Comparison of ENCODE assay signal across 8 cellular contexts in the genomic region with DNA sequence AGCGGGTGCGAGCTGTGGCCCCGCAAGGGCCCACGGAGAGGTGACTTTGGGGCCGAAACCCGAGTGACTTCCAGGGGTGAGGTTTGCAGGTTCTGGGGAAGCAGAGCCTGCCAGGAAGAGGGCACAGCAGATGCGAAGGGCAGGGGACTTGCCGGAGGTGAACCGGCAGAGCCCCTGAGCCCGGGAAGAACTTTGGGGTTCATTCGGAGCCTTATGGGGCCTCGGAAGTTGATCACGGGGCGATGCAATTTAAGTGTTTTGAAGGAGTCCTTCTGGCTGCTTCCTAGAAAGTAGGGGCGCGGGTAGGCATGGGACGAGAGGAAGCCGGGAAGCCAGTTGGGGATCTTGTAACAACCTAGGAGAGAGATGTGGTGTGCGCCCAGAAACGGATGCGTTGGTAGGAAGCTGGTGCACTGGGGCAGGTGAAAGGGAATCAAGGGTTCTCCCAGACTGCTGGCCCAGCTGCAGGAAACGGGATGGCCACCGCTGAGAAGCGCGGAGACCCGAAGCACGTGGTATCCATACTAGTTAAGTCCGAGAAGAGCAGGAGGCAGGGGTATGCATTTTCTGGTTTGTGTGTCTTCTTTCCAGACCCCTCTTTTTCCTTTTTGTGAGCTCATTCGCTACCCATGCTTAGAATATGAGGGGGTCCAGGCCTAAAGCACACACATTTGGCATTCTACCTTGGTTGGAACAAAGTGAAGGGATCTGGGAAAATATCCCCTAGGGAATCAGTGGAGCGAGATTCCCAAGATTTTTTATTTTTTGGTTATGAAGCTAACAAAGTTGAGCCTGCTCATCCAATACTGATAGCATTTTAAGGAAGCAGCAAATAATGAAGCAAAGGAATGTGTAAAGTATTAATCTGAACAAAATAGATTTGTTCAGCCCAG. TPM values are rescaled to one million over a fixed set of nuclear protein-coding genes. Genes with fewer than 3 reads are reported as not detected.
A peak's percentile ranks its signal among the peaks of the same experiment; 100 is the strongest.
DNase-seq lines count a peak whose midpoint lies in the region; ATAC-seq, FAIRE-seq and TF ChIP-seq lines count a peak whose summit lies in the region.

No MANE protein-coding gene starts in this region.

- H3K4me1 ChIP-seq in gastroesophageal sphincter (peaks cover 0 to 28% (median 4%) of the 10 kb centered on the region in 3 donors), trophoblast cell (ENCODE audit: control insufficient read depth in 1 of 2, insufficient read depth in 2 of 2, low read length in 2 of 2) (peaks cover 0 to 8% of the 10 kb centered on the region in 2 experiments)

- peak overlapping the region; percentile 65 for H3K4ac ChIP-seq in trophoblast cell (ENCODE audit: low read depth, low read length)

- H2BK5ac ChIP-seq in trophoblast cell (ENCODE audit: low read depth, low read length, poor library complexity), result peak overlapping the region; percentile 47

- peak; percentile 9 for FAIRE-seq in GM12891 (lab: Jason Lieb, UNC)

- peak overlapping the region; percentile 81 for H3K4me3 ChIP-seq in AG04449 (ENCODE audit: low read depth, low read length)
- H3K4me3 ChIP-seq in gastroesophageal sphincter, result peak overlapping the region; percentile 47 to 93
- peak overlapping the region; percentile 79 for H3K4me3 ChIP-seq in trophoblast cell (ENCODE audit: low read depth, low read length)

- POLR2A ChIA-PET in AG04449 (lab: Yijun Ruan, JAX), result interaction anchor here (0.5 to 1.2 kb wide), 5 partner anchors 10 to 227 kb away, joined by 3 to 7 read pairs (median 3); no protein-coding TSS in a partner anchor

- H3K14ac ChIP-seq in trophoblast cell (ENCODE audit: low read length), result peak overlapping the region; percentile 66

- H2BK120ac ChIP-seq in trophoblast cell (ENCODE audit: insufficient read depth, low read length, poor library complexity), result peak overlapping the region; percentile 54

- H3K79me2 ChIP-seq in trophoblast cell (ENCODE audit: control insufficient read depth, insufficient read depth, low read length, poor library complexity), result peaks cover 6% of the 10 kb centered on the region

- H3K9ac ChIP-seq in trophoblast cell (ENCODE audit: low read length), result peak overlapping the region; percentile 34

- peak overlapping the region; percentile 24 for H2AK5ac ChIP-seq in trophoblast cell (ENCODE audit: low read length)

- TF ChIP-seq EP300 in gastroesophageal sphincter (IDR thresholded peaks at IDR 0.05), result no peak

- H3K79me1 ChIP-seq in trophoblast cell (ENCODE audit: low read length), result peaks cover 9% of the 10 kb centered on the region

- H4K8ac ChIP-seq in trophoblast cell (ENCODE audit: low read depth, low read length), result peak overlapping the region; percentile 83

- TF ChIP-seq POLR2A in GM12891 (IDR thresholded peaks at IDR 0.05; ENCODE audit: low read depth, low read length), result no peak; the same call in 1 of the 2 replicates
- TF ChIP-seq POLR2A in gastroesophageal sphincter (IDR thresholded peaks at IDR 0.05), result no peak

- ATAC-seq in HG02981 (IDR thresholded peaks at IDR 0.05; ENCODE audit: unreplicated experiment) (peak; percentile 23), gastroesophageal sphincter (no peak)

- H3K18ac ChIP-seq in trophoblast cell (ENCODE audit: low read length), result peak overlapping the region; percentile 84

- TF ChIP-seq CTCF in AG04449 (IDR thresholded peaks at IDR 0.05; ENCODE audit: insufficient read depth, low read length, missing control alignments), result no peak
- no peak for TF ChIP-seq CTCF in gastroesophageal sphincter (IDR thresholded peaks at IDR 0.05)

- no peak overlapping the region for H3K23ac ChIP-seq in trophoblast cell (ENCODE audit: low read length)

- peaks cover 0 to 21% of the 10 kb centered on the region in 2 donors for H3K36me3 ChIP-seq in gastroesophageal sphincter
- peaks cover 3 to 6% of the 10 kb centered on the region in 2 experiments for H3K36me3 ChIP-seq in trophoblast cell (ENCODE audit: control insufficient read depth in 1 of 2, insufficient read depth in 2 of 2, low read length in 2 of 2)

- peak overlapping the region; percentile 76 for H3K4me2 ChIP-seq in trophoblast cell (ENCODE audit: low read length)

- H3K9me3 ChIP-seq in gastroesophageal sphincter (no peaks in the 10 kb centered on the region), trophoblast cell (ENCODE audit: insufficient read depth, low read depth, low read length) (peaks cover 3% of the 10 kb centered on the region)

- CTCF ChIA-PET in AG04449 (lab: Yijun Ruan, JAX), result interaction anchor here (0.8 to 2.0 kb wide), 4 partner anchors 11 to 548 kb away, joined by 3 to 8 read pairs (median 4); no protein-coding TSS in a partner anchor

- peak overlapping the region; percentile 25 for H4K91ac ChIP-seq in trophoblast cell (ENCODE audit: low read depth, low read length)

- DNase-seq in AG04449 (ENCODE audit: low read depth, low spot score), result no peak
- peak; percentile 27 for DNase-seq in GM12891 (ENCODE audit: insufficient read length, low spot score)
- peak; percentile 68 for DNase-seq in NCI-H748 (lab: John Stamatoyannopoulos, UW; ENCODE audit: unreplicated experiment)
- peak; percentile 11 for DNase-seq in activated T-helper 1 cell treated with Interleukin-2 at 50 U/mL for 16 hours (ENCODE audit: low read depth)
- peak in 1 of 2 donors; percentile 8 for DNase-seq in trophoblast cell
- no peak for DNase-seq in putamen (ENCODE audit: low spot score)

- 3 to 5% methylated on average over 19 to 22 of the region's 30 CpGs for WGBS in gastroesophageal sphincter (ENCODE audit: low coverage in 1 of 2), 2 donors
- WGBS in trophoblast cell (ENCODE audit: extremely low coverage, insufficient coverage, insufficient read length), result no CpG with 5 or more reads among the region's 30 CpGs

- no peak overlapping the region for H2BK12ac ChIP-seq in trophoblast cell (ENCODE audit: low read length)

- peak overlapping the region; percentile 89 for H2AFZ ChIP-seq in trophoblast cell (ENCODE audit: insufficient read depth, low read length, poor library complexity)

- H4K12ac ChIP-seq in trophoblast cell (ENCODE audit: low read depth, low read length), result no peak overlapping the region

- H3K27me3 ChIP-seq in gastroesophageal sphincter, result no peaks in the 10 kb centered on the region
- no peaks in the 10 kb centered on the region for H3K27me3 ChIP-seq in trophoblast cell (ENCODE audit: insufficient read depth, low read length)

- H3K27ac ChIP-seq in gastroesophageal sphincter (peak overlapping the region; percentile 2 to 94 (median 92)), trophoblast cell (ENCODE audit: low read depth, low read length) (no peak overlapping the region)

TF ChIP-seq in GM12891, 5 proteins besides CTCF, POLR2A, EP300 and RAD21:
- no peak for TF ChIP-seq POU2F2 (IDR thresholded peaks at IDR 0.05; ENCODE audit: low read depth, low read length)
- no peak for TF ChIP-seq TAF1 (IDR thresholded peaks at IDR 0.05; ENCODE audit: low read depth, low read length)
- TF ChIP-seq PAX5 (IDR thresholded peaks at IDR 0.05; ENCODE audit: insufficient read depth, low read length, severe bottlenecking), result no peak
- no peak for TF ChIP-seq SPI1 (IDR thresholded peaks at IDR 0.05; ENCODE audit: low read depth, low read length)
- no peak for TF ChIP-seq POLR2AphosphoS5 (IDR thresholded peaks at IDR 0.05; ENCODE audit: low read depth, low read length)
TF ChIP-seq in GM12891: peak in this region for 0.

RNA-seq across cellular contexts. Expression of gene SCLY, which starts 0.8 kb away (rescaled TPM):
- polyA plus RNA-seq in GM12891 (2012; ENCODE audit: low read depth, missing spikeins), result 16.7 TPM
- 10 to 100 TPM; 14.2 to 23.2 (median 16.5) TPM for total RNA-seq in gastroesophageal sphincter
- polyA plus RNA-seq in trophoblast cell (2013), result 7.4 and 7.7 TPM in 2 replicates

RNA-seq across cellular contexts. Expression of gene ESPNL, which starts 38.6 kb away (rescaled TPM):
- polyA plus RNA-seq in GM12891 (2012; ENCODE audit: low read depth, missing spikeins), result 1.2 TPM
- 1 to 10 TPM in 1 of 4 donors, under 1 TPM in 2, not detected in 1; 0.12 to 3.4 (median 0.31) TPM for total RNA-seq in gastroesophageal sphincter
- polyA plus RNA-seq in trophoblast cell (2013), result 0.11 TPM in 2 replicates

Comparison
In these comparisons a context has a peak if more than half of its experiments do, and no peak if none do; other contexts are left out.
1. DNase-seq: peak in GM12891 (single experiment), NCI-H748 (single experiment) and activated T-helper 1 cell treated with Interleukin-2 at 50 U/mL for 16 hours (single experiment); none in AG04449 (single experiment) and putamen (single experiment).
2. Peak in every context shown above with its lines, with median percentiles within 50 percentile points of each other: H3K4me3 ChIP-seq.